In the genomic region with DNA sequence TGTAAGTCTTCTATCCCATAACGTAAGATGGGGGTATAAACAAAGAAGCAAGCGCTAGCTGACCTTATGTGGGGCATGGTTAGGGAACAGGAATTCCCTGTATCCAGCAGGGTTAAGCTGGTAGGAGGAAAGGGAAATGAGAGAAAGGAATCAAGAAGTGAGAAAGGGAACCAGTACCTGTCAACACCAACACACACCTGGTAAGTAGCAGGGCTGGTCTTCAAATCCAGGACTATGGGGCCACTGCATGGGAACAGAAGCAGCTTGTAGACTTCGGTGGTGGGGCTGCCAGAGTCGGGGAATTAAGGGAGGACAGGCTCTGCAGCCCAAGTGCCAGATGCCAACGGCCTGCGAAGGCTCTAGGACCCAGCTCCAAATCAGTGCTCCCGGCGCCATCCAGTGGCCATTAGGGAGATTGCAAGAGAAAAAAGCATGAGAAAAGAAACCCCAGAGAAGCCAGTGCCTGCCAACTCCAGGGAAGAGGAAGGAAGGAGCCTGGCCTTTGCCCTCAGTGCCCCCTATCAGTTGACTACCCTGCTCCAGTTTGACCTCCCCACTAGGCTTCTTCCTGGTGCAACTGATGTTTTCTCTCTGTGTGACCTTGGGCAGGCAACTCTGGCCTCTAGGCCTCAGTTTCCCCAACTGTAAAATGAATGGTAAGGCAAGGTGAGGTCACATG, we compare ENCODE assay signal across 8 cellular contexts. TPM values are rescaled to one million over a fixed set of nuclear protein-coding genes. Genes with fewer than 3 reads are reported as not detected.
A peak's percentile ranks its signal among the peaks of the same experiment; 100 is the strongest.
DNase-seq lines count a peak whose midpoint lies in the region; ATAC-seq and TF ChIP-seq lines count a peak whose summit lies in the region.

No MANE protein-coding gene starts in this region.

- DNase-seq in BE2C (peak; percentile 79), NCI-H69 (lab: John Stamatoyannopoulos, UW) (peak; percentile 74), dorsolateral prefrontal cortex (peak in 9 of 10 donors; percentile 40 to 89 (median 80)), lung (ENCODE audit: low spot score) (peak; percentile 85)
- DNase-seq in activated CD4-positive, alpha-beta T cell treated with anti-CD3 and anti-CD28 coated beads, Interleukin-2, amount 50 U/mL, for 4 hours = peak; percentile 64 to 67
- DNase-seq in stimulated activated CD8-positive, alpha-beta memory T cell treated with anti-CD3 and anti-CD28 coated beads, Interleukin-12 subunit alpha, Interleukin-12 subunit beta, amount 100 ng/mL, for 4 hours (ENCODE audit: low read depth) = peak; percentile 15

- TF ChIP-seq CTCF in BE2C (IDR thresholded peaks at IDR 0.05; ENCODE audit: low read depth, low read length) (peak; percentile 93), HEK293 (tag by site-specific recombination; IDR thresholded peaks at IDR 0.05) (peak; percentile 79), dorsolateral prefrontal cortex (IDR thresholded peaks at IDR 0.05 in 54 of 56, conservative IDR thresholded peaks at IDR 0.05 in 2 of 56; ENCODE audit: low read depth in 1 of 56, partially characterized antibody in 56 of 56) (peak; percentile 72 to 94 (median 85)), lung (IDR thresholded peaks at IDR 0.05; ENCODE audit: control extremely low read depth, extremely low read depth) (peak; percentile 82)

- CTCF ChIA-PET in HEK293 (lab: Yijun Ruan, JAX) = interaction anchor here (0.5 to 5.9 kb wide), 51 partner anchors 9 to 1410 kb away, joined by 3 to 58 read pairs (median 5); a partner anchor contains a TSS

- POLR2A ChIA-PET in HEK293 (lab: Yijun Ruan, JAX) = no interaction called here

- ATAC-seq in lung (ENCODE audit: insufficient read depth, low FRiP score) = peak; percentile 44
- ATAC-seq in GM18907 (IDR thresholded peaks at IDR 0.05; ENCODE audit: unreplicated experiment) = no peak

- H3K4me3 ChIP-seq in BE2C (ENCODE audit: low read depth, low read length) = no peak overlapping the region
- no peak overlapping the region for H3K4me3 ChIP-seq in HEK293 (ENCODE audit: low read depth, low read length)
- H3K4me3 ChIP-seq in dorsolateral prefrontal cortex = no peak overlapping the region
- H3K4me3 ChIP-seq in lung = no peak overlapping the region

- H3K36me3 ChIP-seq in BE2C (no peaks in the 10 kb centered on the region), HEK293 (ENCODE audit: control insufficient read depth in 2 of 2, insufficient read depth in 1 of 2, low read length in 2 of 2) (no peaks in the 10 kb centered on the region), lung (ENCODE audit: control insufficient read depth in 2 of 2, insufficient read depth in 2 of 2, low read length in 2 of 2) (no peaks in the 10 kb centered on the region)

- WGBS in lung, 2 donors = 11 to 19% methylated on average over 8 of the region's 8 CpGs

- no peaks in the 10 kb centered on the region for H3K4me1 ChIP-seq in BE2C
- no peaks in the 10 kb centered on the region for H3K4me1 ChIP-seq in HEK293 (ENCODE audit: control insufficient read depth, insufficient read depth, low read length)
- H3K4me1 ChIP-seq in lung (ENCODE audit: control insufficient read depth in 2 of 2, insufficient read depth in 2 of 2, low read length in 2 of 2) = peaks cover 0 to 5% of the 10 kb centered on the region in 2 donors

- H3K27me3 ChIP-seq in BE2C (peaks cover 16% of the 10 kb centered on the region), dorsolateral prefrontal cortex (peaks cover 0 to 4% (median 0%) of the 10 kb centered on the region in 45 donors), lung (ENCODE audit: control insufficient read depth, insufficient read depth) (no peaks in the 10 kb centered on the region)

- intact Hi-C loops in dorsolateral prefrontal cortex (cut with DNase I) = loop anchor here (5.0 to 10.0 kb wide), 4 partner anchors 99 to 279 kb away; no protein-coding TSS in a partner anchor

- no peak overlapping the region for H3K27ac ChIP-seq in HEK293 (ENCODE audit: extremely low read depth, low read depth, low read length)
- H3K27ac ChIP-seq in dorsolateral prefrontal cortex = peak overlapping the region in 9 of 59 donors; percentile 2 to 48 (median 36)
- H3K27ac ChIP-seq in lung (ENCODE audit: low read depth in 1 of 2, low read length in 1 of 2) = no peak overlapping the region

- H3K9me3 ChIP-seq in BE2C = no peaks in the 10 kb centered on the region
- no peaks in the 10 kb centered on the region for H3K9me3 ChIP-seq in HEK293 (ENCODE audit: control insufficient read depth, insufficient read depth, low read depth, low read length)
- H3K9me3 ChIP-seq in lung (ENCODE audit: control insufficient read depth in 2 of 2, insufficient read depth in 1 of 2, low read length in 1 of 2) = no peaks in the 10 kb centered on the region

TF ChIP-seq in HEK293, 187 proteins besides CTCF, POLR2A, EP300 and RAD21 (continues in another document):
- TF ChIP-seq, protein P1, sequence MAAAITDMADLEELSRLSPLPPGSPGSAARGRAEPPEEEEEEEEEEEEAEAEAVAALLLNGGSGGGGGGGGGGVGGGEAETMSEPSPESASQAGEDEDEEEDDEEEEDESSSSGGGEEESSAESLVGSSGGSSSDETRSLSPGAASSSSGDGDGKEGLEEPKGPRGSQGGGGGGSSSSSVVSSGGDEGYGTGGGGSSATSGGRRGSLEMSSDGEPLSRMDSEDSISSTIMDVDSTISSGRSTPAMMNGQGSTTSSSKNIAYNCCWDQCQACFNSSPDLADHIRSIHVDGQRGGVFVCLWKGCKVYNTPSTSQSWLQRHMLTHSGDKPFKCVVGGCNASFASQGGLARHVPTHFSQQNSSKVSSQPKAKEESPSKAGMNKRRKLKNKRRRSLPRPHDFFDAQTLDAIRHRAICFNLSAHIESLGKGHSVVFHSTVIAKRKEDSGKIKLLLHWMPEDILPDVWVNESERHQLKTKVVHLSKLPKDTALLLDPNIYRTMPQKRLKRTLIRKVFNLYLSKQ (tag by site-specific recombination; IDR thresholded peaks at IDR 0.05; ENCODE audit: borderline replicate concordance) = no peak
- TF ChIP-seq ZNF239 (tag by site-specific recombination; IDR thresholded peaks at IDR 0.05) (no peak), GLI4 (tag by site-specific recombination; IDR thresholded peaks at IDR 0.05) (no peak), ZNF791 (tag by site-specific recombination; IDR thresholded peaks at IDR 0.05) (no peak), GFI1B (tag by site-specific recombination; IDR thresholded peaks at IDR 0.05) (peak; percentile 75), ZSCAN16 (tag by site-specific recombination; IDR thresholded peaks at IDR 0.05) (peak; percentile 80; the same call in 1 of the 2 replicates), ZNF664 (tag by site-specific recombination; IDR thresholded peaks at IDR 0.05) (no peak), WT1 (tag by site-specific recombination; IDR thresholded peaks at IDR 0.05) (peak; percentile 21; the same call in 1 of the 2 replicates), ZBTB17 (tag by site-specific recombination; IDR thresholded peaks at IDR 0.05) (0 out of 2 replicates have a peak, but pooled peaks have one; percentile 21), ZNF214 (tag by site-specific recombination; IDR thresholded peaks at IDR 0.05; ENCODE audit: borderline replicate concordance) (no peak), ZNF670 (tag by site-specific recombination; IDR thresholded peaks at IDR 0.05; ENCODE audit: low read depth) (no peak), ZNF354C (tag by site-specific recombination; IDR thresholded peaks at IDR 0.05; ENCODE audit: borderline replicate concordance, low read depth) (no peak), ZNF548 (tag by site-specific recombination; IDR thresholded peaks at IDR 0.05) (no peak), ZNF350 (tag by site-specific recombination; IDR thresholded peaks at IDR 0.05) (no peak), ZNF394 (tag by site-specific recombination; IDR thresholded peaks at IDR 0.05; ENCODE audit: borderline replicate concordance) (no peak), ZNF211 (tag by site-specific recombination; IDR thresholded peaks at IDR 0.05; ENCODE audit: low read depth) (no peak)
- TF ChIP-seq, protein P2, sequence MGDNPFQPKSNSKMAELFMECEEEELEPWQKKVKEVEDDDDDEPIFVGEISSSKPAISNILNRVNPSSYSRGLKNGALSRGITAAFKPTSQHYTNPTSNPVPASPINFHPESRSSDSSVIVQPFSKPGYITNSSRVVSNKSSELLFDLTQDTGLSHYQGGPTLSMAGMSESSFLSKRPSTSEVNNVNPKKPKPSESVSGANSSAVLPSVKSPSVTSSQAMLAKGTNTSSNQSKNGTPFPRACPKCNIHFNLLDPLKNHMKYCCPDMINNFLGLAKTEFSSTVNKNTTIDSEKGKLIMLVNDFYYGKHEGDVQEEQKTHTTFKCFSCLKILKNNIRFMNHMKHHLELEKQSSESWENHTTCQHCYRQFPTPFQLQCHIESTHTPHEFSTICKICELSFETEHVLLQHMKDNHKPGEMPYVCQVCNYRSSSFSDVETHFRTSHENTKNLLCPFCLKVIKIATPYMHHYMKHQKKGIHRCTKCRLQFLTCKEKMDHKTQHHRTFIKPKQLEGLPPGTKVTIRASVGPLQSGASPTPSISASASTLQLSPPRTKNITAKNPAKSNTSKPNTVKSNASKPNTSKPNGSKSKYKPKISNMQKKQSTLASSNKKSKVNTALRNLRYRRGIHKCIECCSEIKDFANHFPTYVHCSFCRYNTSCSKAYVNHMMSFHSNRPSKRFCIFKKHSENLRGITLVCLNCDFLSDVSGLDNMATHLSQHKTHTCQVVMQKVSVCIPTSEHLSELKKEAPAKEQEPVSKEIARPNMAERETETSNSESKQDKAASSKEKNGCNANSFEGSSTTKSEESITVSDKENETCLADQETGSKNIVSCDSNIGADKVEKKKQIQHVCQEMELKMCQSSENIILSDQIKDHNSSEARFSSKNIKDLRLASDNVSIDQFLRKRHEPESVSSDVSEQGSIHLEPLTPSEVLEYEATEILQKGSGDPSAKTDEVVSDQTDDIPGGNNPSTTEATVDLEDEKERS (tag by site-specific recombination; IDR thresholded peaks at IDR 0.05) = no peak

RNA-seq across cellular contexts. Expression of a gene that starts 15.8 kb away (rescaled TPM):
- not detected for polyA plus RNA-seq in BE2C (2012; ENCODE audit: insufficient read depth, insufficient read length, low read depth)
- total RNA-seq in dorsolateral prefrontal cortex = under 1 TPM in 13 of 120 experiments, not detected in 107; 0.25 to 0.87 (median 0.33) TPM
- under 1 TPM in 1 of 2 donors, not detected in 1; 0.12 TPM for total RNA-seq in lung
- not detected for polyA plus RNA-seq in lung

RNA-seq across cellular contexts. Expression of a gene that starts 17.3 kb away (rescaled TPM):
- polyA plus RNA-seq in BE2C (2012; ENCODE audit: insufficient read depth, insufficient read length, low read depth) = not detected
- total RNA-seq in dorsolateral prefrontal cortex (under 1 TPM in 24 of 120 experiments, not detected in 96; 0.19 to 0.68 (median 0.29) TPM), lung (under 1 TPM; 0.46 to 0.49 TPM)
- polyA plus RNA-seq in lung = under 1 TPM; 0.14 to 0.24 TPM

RNA-seq across cellular contexts. Expression of a gene that starts 36.5 kb away (rescaled TPM):
- not detected for polyA plus RNA-seq in BE2C (2012; ENCODE audit: insufficient read depth, insufficient read length, low read depth)
- total RNA-seq in dorsolateral prefrontal cortex (10 to 100 TPM in 11 of 120 experiments, 1 to 10 TPM in 63, under 1 TPM in 17, not detected in 29; 0.75 to 34.8 (median 2.0) TPM), lung (1,000 to 10,000 TPM in 1 of 2 donors, 100 to 1,000 TPM in 1; 451 to 1,312 TPM)
- polyA plus RNA-seq in lung = 1,000 to 10,000 TPM; 2,300 to 8,409 TPM

RNA-seq across cellular contexts. Expression of a gene that starts 57.4 kb away (rescaled TPM):
- 24.9 TPM for polyA plus RNA-seq in BE2C (2012; ENCODE audit: insufficient read depth, insufficient read length, low read depth)
- total RNA-seq in dorsolateral prefrontal cortex (100 to 1,000 TPM in 16 of 120 experiments, 10 to 100 TPM in 104; 20.8 to 232 (median 66.2) TPM), lung (100 to 1,000 TPM; 250 to 313 TPM)
- polyA plus RNA-seq in lung = 100 to 1,000 TPM; 239 to 258 TPM

Comparison
In these comparisons a context has a peak if more than half of its experiments do, and no peak if none do; other contexts are left out.
1. DNase-seq: peak in every context shown above with its lines; median percentile 85 in lung; 80 in dorsolateral prefrontal cortex; 79 in BE2C; 74 in NCI-H69; 66 in activated CD4-positive, alpha-beta T cell treated with anti-CD3 and anti-CD28 coated beads, Interleukin-2, amount 50 U/mL, for 4 hours; 15 in stimulated activated CD8-positive, alpha-beta memory T cell treated with anti-CD3 and anti-CD28 coated beads, Interleukin-12 subunit alpha, Interleukin-12 subunit beta, amount 100 ng/mL, for 4 hours.
2. RNA of a gene that starts 36.5 kb away (total RNA-seq): 451 to 1,312 TPM in lung; 0.75 to 34.8 TPM in dorsolateral prefrontal cortex; every median in the first group is over 10 times any median in the second.
3. Peak in every context shown above with its lines, with median percentiles within 50 percentile points of each other: CTCF ChIP-seq.